In the genomic region with DNA sequence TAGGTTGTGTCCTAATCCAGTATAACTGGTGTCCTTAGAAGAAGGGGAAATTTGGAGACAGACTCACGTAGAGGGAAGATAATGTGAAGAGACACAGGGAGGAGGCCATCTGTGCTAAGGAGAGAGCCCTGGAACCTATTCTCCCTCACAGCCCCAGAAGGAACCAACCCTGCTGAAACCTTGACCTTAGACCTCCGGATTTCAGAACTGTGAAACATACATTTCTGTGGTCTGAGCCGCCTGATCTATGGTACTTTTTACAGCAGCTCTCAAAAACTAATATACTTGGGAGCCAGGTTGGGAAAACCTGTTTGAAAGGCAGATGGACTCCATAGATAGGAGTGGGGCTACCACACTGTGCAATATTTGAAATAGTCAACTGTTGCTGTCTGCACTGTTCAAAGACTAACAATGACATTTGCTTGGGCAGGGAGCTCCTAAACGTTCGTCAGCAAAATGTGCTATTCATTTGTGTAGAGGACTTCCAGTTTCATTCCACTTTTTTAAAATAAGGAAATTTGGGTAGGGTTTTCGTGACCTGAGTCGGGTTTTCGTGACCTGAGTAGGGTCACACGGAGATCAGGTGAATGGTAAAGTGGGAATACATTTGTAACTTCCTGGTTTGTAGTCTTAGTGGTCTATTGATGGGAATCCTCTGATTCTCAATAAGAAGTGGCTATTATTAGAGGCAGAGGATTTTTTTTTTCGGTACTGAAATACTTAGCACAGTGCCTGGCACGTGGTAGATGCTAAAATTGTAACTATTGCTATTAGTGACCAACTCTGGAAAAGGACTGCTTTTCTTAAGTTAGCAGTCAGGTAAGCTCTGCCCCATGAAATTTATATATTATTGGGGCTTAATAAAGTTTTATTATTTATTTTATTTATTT, we compare ENCODE assay signal across 18 cellular contexts. TPM values are rescaled to one million over a fixed set of nuclear protein-coding genes. Genes with fewer than 3 reads are reported as not detected.
A peak's percentile ranks its signal among the peaks of the same experiment; 100 is the strongest.
DNase-seq lines count a peak whose midpoint lies in the region; ATAC-seq, FAIRE-seq and TF ChIP-seq lines count a peak whose summit lies in the region.
"Had no signal": no experiment of that assay in that cellular context is flagged by ENCODE, and none has a peak within 500 bp of the region (broad histone marks: within the 10 kb centered on the region; RNA-seq: fewer than 3 reads in every experiment).

No MANE protein-coding gene starts in this region.

- peak; percentile 76 for FAIRE-seq in GM12892 (lab: Jason Lieb, UNC)

- H3K9me3 Mint-ChIP-seq in activated naive CD8-positive, alpha-beta T cell treated with anti-CD3 and anti-CD28 coated beads, Interleukin-2, amount 10 ng/mL, durations not matched to agents 7 days and 5 days, result no peaks in the 10 kb centered on the region
- H3K9me3 Mint-ChIP-seq in stimulated activated effector memory CD8-positive, alpha-beta T cell treated with anti-CD3 and anti-CD28 coated beads, Interleukin-12 subunit alpha, Interleukin-12 subunit beta, amount 100 ng/mL, for 72 hours, result no peaks in the 10 kb centered on the region
- H3K9me3 Mint-ChIP-seq: nephron had no signal

- no peak overlapping the region for H3K27ac Mint-ChIP-seq in activated naive CD8-positive, alpha-beta T cell treated with anti-CD3 and anti-CD28 coated beads, Interleukin-2, amount 10 ng/mL, durations not matched to agents 7 days and 5 days
- H3K27ac Mint-ChIP-seq in stimulated activated effector memory CD8-positive, alpha-beta T cell treated with anti-CD3 and anti-CD28 coated beads, Interleukin-12 subunit alpha, Interleukin-12 subunit beta, amount 100 ng/mL, for 72 hours, result no peak overlapping the region
- H3K27ac Mint-ChIP-seq: nephron had no signal

- intact Hi-C loops in posterior cingulate gyrus (cut with DNase I), result no loop called here

- H3K27me3 Mint-ChIP-seq in activated naive CD8-positive, alpha-beta T cell treated with anti-CD3 and anti-CD28 coated beads, Interleukin-2, amount 10 ng/mL, durations not matched to agents 7 days and 5 days, result no peaks in the 10 kb centered on the region

- no peak for TF ChIP-seq CTCF in brain microvascular endothelial cell (IDR thresholded peaks at IDR 0.05; ENCODE audit: low read depth, low read length, missing control alignments)

- peaks cover 25% of the 10 kb centered on the region for H3K36me3 Mint-ChIP-seq in activated naive CD8-positive, alpha-beta T cell treated with anti-CD3 and anti-CD28 coated beads, Interleukin-2, amount 10 ng/mL, durations not matched to agents 7 days and 5 days
- H3K36me3 Mint-ChIP-seq in stimulated activated effector memory CD8-positive, alpha-beta T cell treated with anti-CD3 and anti-CD28 coated beads, Interleukin-12 subunit alpha, Interleukin-12 subunit beta, amount 100 ng/mL, for 72 hours, result peaks cover 45% of the 10 kb centered on the region

- H3K27me3 ChIP-seq in brain microvascular endothelial cell (replicated peaks), result no peaks in the 10 kb centered on the region
- H3K27me3 ChIP-seq: heart left ventricle, right atrium auricular region had no signal

- peak; percentile 60 for ATAC-seq in HG03432 (IDR thresholded peaks at IDR 0.05; ENCODE audit: unreplicated experiment)
- ATAC-seq in activated naive CD8-positive, alpha-beta T cell treated with anti-CD3 and anti-CD28 coated beads, Interleukin-2, amount 10 ng/mL, durations not matched to agents 7 days and 5 days (ENCODE audit: low read depth), result peak; percentile 17
- peak; percentile 45 for ATAC-seq in stimulated activated effector memory CD8-positive, alpha-beta T cell treated with anti-CD3 and anti-CD28 coated beads, Interleukin-12 subunit alpha, Interleukin-12 subunit beta, amount 100 ng/mL, for 72 hours
- ATAC-seq: heart left ventricle, left cardiac atrium had no signal

- in situ Hi-C loops in brain microvascular endothelial cell (cut with HindIII; ENCODE audit: low pct_ligation_motif_present, low sequenced_read_pairs), result no loop called here

- TF ChIP-seq POLR2A in GM12892 (IDR thresholded peaks at IDR 0.05; ENCODE audit: low read depth, low read length), result no peak

- no peak for DNase-seq in GM12892 (ENCODE audit: insufficient read length)
- DNase-seq in activated naive CD8-positive, alpha-beta T cell treated with anti-CD3 and anti-CD28 coated beads, Interleukin-2, amount 10 ng/mL, durations not matched to agents 7 days and 5 days, result no peak
- DNase-seq in stimulated activated effector memory CD8-positive, alpha-beta T cell treated with anti-CD3 and anti-CD28 coated beads, Interleukin-12 subunit alpha, Interleukin-12 subunit beta, amount 100 ng/mL, for 72 hours (ENCODE audit: low spot score in 2 of 2), result no peak
- DNase-seq in brain microvascular endothelial cell, result no peak
- no peak for DNase-seq in posterior cingulate gyrus
- no peak for DNase-seq in stimulated activated CD4-positive, alpha-beta T cell treated with anti-CD3 and anti-CD28 coated beads, Interleukin-12 subunit alpha, Interleukin-12 subunit beta, amount 100 ng/mL, for 4 hours
- DNase-seq: COR-L47; erythroblast; heart left ventricle; KG1; left cardiac atrium; NCI-H1694 treated with DMSO at 0.1 percent for 48 hours; SHP77 treated with DMSO at 0.1 percent for 48 hours; stimulated activated CD4-positive, alpha-beta T cell treated with anti-CD3 and anti-CD28 coated beads, Interleukin-4, amount 100 ng/mL, for 24 hours; stimulated activated naive CD4-positive, alpha-beta T cell had no signal

- POLR2A ChIA-PET in activated naive CD8-positive, alpha-beta T cell treated with anti-CD3 and anti-CD28 coated beads, Interleukin-2, amount 10 ng/mL, durations not matched to agents 7 days and 5 days (lab: Charles Lee), result interaction anchor here (1.2 kb wide), 1 partner anchor 15 kb away, joined by 3 read pairs; no protein-coding TSS in a partner anchor

- H3K36me3 ChIP-seq in brain microvascular endothelial cell (replicated peaks), result no peaks in the 10 kb centered on the region
- H3K36me3 ChIP-seq: right atrium auricular region had no signal

- no peak overlapping the region for H3K4me3 Mint-ChIP-seq in activated naive CD8-positive, alpha-beta T cell treated with anti-CD3 and anti-CD28 coated beads, Interleukin-2, amount 10 ng/mL, durations not matched to agents 7 days and 5 days
- no peak overlapping the region for H3K4me3 Mint-ChIP-seq in stimulated activated effector memory CD8-positive, alpha-beta T cell treated with anti-CD3 and anti-CD28 coated beads, Interleukin-12 subunit alpha, Interleukin-12 subunit beta, amount 100 ng/mL, for 72 hours
- H3K4me3 Mint-ChIP-seq: nephron had no signal

- no peak overlapping the region for H3K4me3 ChIP-seq in brain microvascular endothelial cell (ENCODE audit: low read depth, low read length)
- H3K4me3 ChIP-seq: heart left ventricle, right atrium auricular region had no signal

- H3K4me1 Mint-ChIP-seq in activated naive CD8-positive, alpha-beta T cell treated with anti-CD3 and anti-CD28 coated beads, Interleukin-2, amount 10 ng/mL, durations not matched to agents 7 days and 5 days, result peaks cover 13% of the 10 kb centered on the region
- H3K4me1 Mint-ChIP-seq in stimulated activated effector memory CD8-positive, alpha-beta T cell treated with anti-CD3 and anti-CD28 coated beads, Interleukin-12 subunit alpha, Interleukin-12 subunit beta, amount 100 ng/mL, for 72 hours, result peaks cover 39% of the 10 kb centered on the region

- no peak overlapping the region for H3K27ac ChIP-seq in brain microvascular endothelial cell
- H3K27ac ChIP-seq: right atrium auricular region had no signal

RNA-seq across cellular contexts. Expression of gene TAGAP, which starts 11.4 kb away (rescaled TPM):
- polyA plus RNA-seq in GM12892 (2012; ENCODE audit: missing spikeins), result 7.1 TPM
- total RNA-seq in activated naive CD8-positive, alpha-beta T cell treated with anti-CD3 and anti-CD28 coated beads, Interleukin-2, amount 10 ng/mL, durations not matched to agents 7 days and 5 days, result 100 to 1,000 TPM; 106 to 112 TPM

RNA-seq across cellular contexts. Expression of gene RSPH3, which starts 33.4 kb away (rescaled TPM):
- 1.9 TPM for polyA plus RNA-seq in GM12892 (2012; ENCODE audit: missing spikeins)
- 1 to 10 TPM; 2.2 to 2.7 TPM for total RNA-seq in activated naive CD8-positive, alpha-beta T cell treated with anti-CD3 and anti-CD28 coated beads, Interleukin-2, amount 10 ng/mL, durations not matched to agents 7 days and 5 days
